Comparison of ENCODE assay signal across 20 cellular contexts in genomic region chr6:37004044-37004984, GRCh38. TPM values are rescaled to one million over a fixed set of nuclear protein-coding genes. Genes with fewer than 3 reads are reported as not detected.
A peak's percentile ranks its signal among the peaks of the same experiment; 100 is the strongest.
DNase-seq lines count a peak whose midpoint lies in the region; ATAC-seq, FAIRE-seq and TF ChIP-seq lines count a peak whose summit lies in the region.
"Had no signal": no experiment of that assay in that cellular context is flagged by ENCODE, and none has a peak within 500 bp of the region (broad histone marks: within the 10 kb centered on the region; RNA-seq: fewer than 3 reads in every experiment).

No MANE protein-coding gene starts in this region.

- WGBS in GM12878 (ENCODE audit: insufficient coverage, insufficient replicate concordance, low lambda C conversion rate, missing lambda C conversion rate), result 1% methylated on average over 11 of the region's 11 CpGs

- peak overlapping the region; percentile 38; the same call in 1 of the 2 replicates for H3K9ac ChIP-seq in GM12878 (ENCODE audit: control insufficient read depth, insufficient read depth, low read length)

- H3K27me3 Mint-ChIP-seq in stimulated activated memory B cell treated with anti-CD40 and anti-IgM and Interleukin-4, amounts not matched to agents 10 μg/mL and 1 μg/mL and 100 μg/mL, for 72 hours, result no peaks in the 10 kb centered on the region
- H3K27me3 Mint-ChIP-seq in activated CD4-positive, alpha-beta memory T cell treated with anti-CD3 and anti-CD28 coated beads, Interleukin-2, amount 10 ng/mL, durations not matched to agents 7 days and 5 days, result no peaks in the 10 kb centered on the region
- H3K27me3 Mint-ChIP-seq: T-cell had no signal

- H3K79me2 ChIP-seq in GM12878 (ENCODE audit: control insufficient read depth, insufficient read depth, low read length), result peaks cover 38% of the 10 kb centered on the region

- peaks cover 11% of the 10 kb centered on the region for H3K4me1 ChIP-seq in left ventricle myocardium inferior
- no peaks in the 10 kb centered on the region for H3K4me1 ChIP-seq in HEK293 (ENCODE audit: control insufficient read depth, insufficient read depth, low read length)
- H3K4me1 ChIP-seq in GM12878 (ENCODE audit: control insufficient read depth, insufficient read depth, low read length), result peaks cover 38% of the 10 kb centered on the region
- H3K4me1 ChIP-seq: pancreas had no signal

- H3K4me2 ChIP-seq in GM12878 (ENCODE audit: control insufficient read depth, insufficient read depth), result peak overlapping the region; percentile 95

- H3K4me1 Mint-ChIP-seq in stimulated activated memory B cell treated with anti-CD40 and anti-IgM and Interleukin-4, amounts not matched to agents 10 μg/mL and 1 μg/mL and 100 μg/mL, for 72 hours, result peaks cover 73% of the 10 kb centered on the region
- H3K4me1 Mint-ChIP-seq in activated CD4-positive, alpha-beta memory T cell treated with anti-CD3 and anti-CD28 coated beads, Interleukin-2, amount 10 ng/mL, durations not matched to agents 7 days and 5 days, result peaks cover 29% of the 10 kb centered on the region

- 0 out of 4 replicates have a peak, but pooled peaks of 1 of the 2 experiments have one; percentile 13 for TF ChIP-seq EP300 in GM12878 (IDR thresholded peaks at IDR 0.05; ENCODE audit: borderline replicate concordance in 1 of 2, control insufficient read depth in 1 of 2, low read depth in 2 of 2, low read length in 2 of 2)

- no peaks in the 10 kb centered on the region for H3K9me3 Mint-ChIP-seq in stimulated activated memory B cell treated with anti-CD40 and anti-IgM and Interleukin-4, amounts not matched to agents 10 μg/mL and 1 μg/mL and 100 μg/mL, for 72 hours
- H3K9me3 Mint-ChIP-seq in activated CD4-positive, alpha-beta memory T cell treated with anti-CD3 and anti-CD28 coated beads, Interleukin-2, amount 10 ng/mL, durations not matched to agents 7 days and 5 days, result no peaks in the 10 kb centered on the region
- H3K9me3 Mint-ChIP-seq: T-cell had no signal

- H3K36me3 Mint-ChIP-seq in stimulated activated memory B cell treated with anti-CD40 and anti-IgM and Interleukin-4, amounts not matched to agents 10 μg/mL and 1 μg/mL and 100 μg/mL, for 72 hours, result peaks cover 12% of the 10 kb centered on the region
- H3K36me3 Mint-ChIP-seq in activated CD4-positive, alpha-beta memory T cell treated with anti-CD3 and anti-CD28 coated beads, Interleukin-2, amount 10 ng/mL, durations not matched to agents 7 days and 5 days (ENCODE audit: low read depth), result no peaks in the 10 kb centered on the region
- H3K36me3 Mint-ChIP-seq: T-cell had no signal

- peak overlapping the region; percentile 94 for H3K27ac Mint-ChIP-seq in stimulated activated memory B cell treated with anti-CD40 and anti-IgM and Interleukin-4, amounts not matched to agents 10 μg/mL and 1 μg/mL and 100 μg/mL, for 72 hours
- H3K27ac Mint-ChIP-seq in activated CD4-positive, alpha-beta memory T cell treated with anti-CD3 and anti-CD28 coated beads, Interleukin-2, amount 10 ng/mL, durations not matched to agents 7 days and 5 days, result no peak overlapping the region
- H3K27ac Mint-ChIP-seq: T-cell had no signal

- TF ChIP-seq CTCF in left ventricle myocardium inferior (IDR thresholded peaks at IDR 0.05; ENCODE audit: borderline replicate concordance) (no peak), HEK293 (tag by site-specific recombination; IDR thresholded peaks at IDR 0.05) (no peak), GM12878 (IDR thresholded peaks at IDR 0.05 in 2 of 3, conservative IDR thresholded peaks at IDR 0.05 in 1 of 3; ENCODE audit: control insufficient read depth in 2 of 3, extremely low read depth in 1 of 3, insufficient read depth in 1 of 3, low read depth in 3 of 3, low read length in 3 of 3) (no peak)

- ATAC-seq in left cardiac atrium (no peak), GM12878 (peak; percentile 64)
- ATAC-seq in stimulated activated memory B cell treated with anti-CD40 and anti-IgM and Interleukin-4, amounts not matched to agents 10 μg/mL and 1 μg/mL and 100 μg/mL, for 72 hours, result peak; percentile 73
- ATAC-seq: pancreas, T-cell had no signal

- FAIRE-seq in GM12878 (lab: Jason Lieb, UNC), result no peak
- FAIRE-seq: pancreas had no signal

- in situ Hi-C loops in GM12878 (cut with MboI), result no loop called here

- H3K36me3 ChIP-seq in left ventricle myocardium inferior (no peaks in the 10 kb centered on the region), HEK293 (ENCODE audit: control insufficient read depth in 2 of 2, insufficient read depth in 1 of 2, low read length in 2 of 2) (no peaks in the 10 kb centered on the region), GM12878 (ENCODE audit: control insufficient read depth in 2 of 2, insufficient read depth in 2 of 2, low read length in 1 of 2) (peaks cover 0 to 7% of the 10 kb centered on the region in 2 experiments; a peak in 2 of 4 replicates)
- H3K36me3 ChIP-seq: pancreas, suprapubic skin had no signal

- TF ChIP-seq RAD21 in GM12878 (IDR thresholded peaks at IDR 0.05; ENCODE audit: insufficient read depth, low read depth, low read length), result peak; percentile 3; the same call in 1 of the 2 replicates

- CTCF ChIA-PET in HEK293 (lab: Yijun Ruan, JAX), result interaction anchor here (0.6 to 3.6 kb wide), 3 partner anchors 14 to 206 kb away, joined by 3 to 31 read pairs (median 4); no protein-coding TSS in a partner anchor
- CTCF ChIA-PET in GM12878 (lab: Yijun Ruan, JAX), result interaction anchor here (1.0 to 7.6 kb wide), 7 partner anchors 13 to 238 kb away, joined by 3 to 109 read pairs (median 3); no protein-coding TSS in a partner anchor
- CTCF ChIA-PET in activated CD4-positive, alpha-beta memory T cell treated with anti-CD3 and anti-CD28 coated beads, Interleukin-2, amount 10 ng/mL, durations not matched to agents 7 days and 5 days (lab: Charles Lee), result no interaction called here

- H3K27ac ChIP-seq in left ventricle myocardium inferior (replicated peaks), result peak overlapping the region; percentile 8
- H3K27ac ChIP-seq in HEK293 (ENCODE audit: extremely low read depth, low read depth, low read length), result no peak overlapping the region
- H3K27ac ChIP-seq in GM12878 (ENCODE audit: control insufficient read depth, insufficient read depth), result peak overlapping the region; percentile 88
- H3K27ac ChIP-seq: pancreas, suprapubic skin had no signal

- TF ChIP-seq POLR2A in GM12878 (IDR thresholded peaks at IDR 0.05; ENCODE audit: low read depth, low read length), result no peak

- H2AFZ ChIP-seq in GM12878 (ENCODE audit: control insufficient read depth, low read depth, low read length), result peak overlapping the region; percentile 69

- H4K20me1 ChIP-seq in GM12878 (ENCODE audit: control insufficient read depth, insufficient read depth), result no peaks in the 10 kb centered on the region

- H3K4me3 ChIP-seq in left ventricle myocardium inferior (no peak overlapping the region), HEK293 (ENCODE audit: low read depth, low read length) (no peak overlapping the region), GM12878 (0 out of 2 replicates have a peak overlapping the region, but pooled peaks have one; percentile 81)
- H3K4me3 ChIP-seq: pancreas, suprapubic skin had no signal

- DNase-seq in left ventricle myocardium inferior, result no peak
- no peak for DNase-seq in left cardiac atrium
- DNase-seq in GM12878 (ENCODE audit: low read depth, low spot score), result no peak
- DNase-seq in NCI-H226, result no peak
- DNase-seq in epidermal melanocyte (ENCODE audit: insufficient read length, low spot score), result no peak
- DNase-seq in activated CD4-positive, alpha-beta memory T cell treated with anti-CD3 and anti-CD28 coated beads, Interleukin-2, amount 10 ng/mL, durations not matched to agents 7 days and 5 days, result no peak
- DNase-seq: activated CD4-positive, CD25-positive, alpha-beta regulatory T cell treated with anti-CD3 and anti-CD28 coated beads, Interleukin-2, amount 50 U/mL, for 72 hours; activated T-cell treated with anti-CD3 and anti-CD28 coated beads, Interleukin-2, amount 50 U/mL, for 48 hours; amniotic stem cell; midbrain; NCI-H1105 treated with DMSO at 0.1 percent for 48 hours; NCI-H446; pancreas; stimulated activated CD4-positive, alpha-beta T cell treated with anti-CD3 and anti-CD28 coated beads, Interleukin-15, amount 100 ng/mL, for 24 hours; T-cell had no signal

- SMC1A ChIA-PET in GM12878 (lab: Charles Lee; ENCODE audit: uncharacterized antibody, unreplicated experiment), result interaction anchor here (1.1 to 4.8 kb wide), 3 partner anchors 14 to 46 kb away, joined by 3 to 58 read pairs (median 4); no protein-coding TSS in a partner anchor

- no TSS peak for BruUV-seq in GM12878 (replicated peaks; lab: Mats Ljungman, UMichigan)

- POLR2A ChIA-PET in HEK293 (lab: Yijun Ruan, JAX) (no interaction called here), GM12878 (lab: Charles Lee) (interaction anchor here (0.6 to 6.0 kb wide), 6 partner anchors 18 to 564 kb away, joined by 3 to 74 read pairs (median 4); partner anchors contain the start of gene MTCH1)
- POLR2A ChIA-PET in activated CD4-positive, alpha-beta memory T cell treated with anti-CD3 and anti-CD28 coated beads, Interleukin-2, amount 10 ng/mL, durations not matched to agents 7 days and 5 days (lab: Charles Lee), result no interaction called here

- intact Hi-C loops in left ventricle myocardium inferior (cut with micrococcal nuclease), result no loop called here
- intact Hi-C loops in left cardiac atrium (cut with DNase I), result no loop called here
- intact Hi-C loops in GM12878 (cut with micrococcal nuclease; ENCODE audit: unreplicated experiment), result no loop called here

- RAD21 ChIA-PET in GM12878 (lab: Charles Lee; ENCODE audit: unreplicated experiment), result interaction anchor here (0.7 to 5.1 kb wide), 4 partner anchors 13 to 238 kb away, joined by 3 to 78 read pairs (median 23); partner anchors contain the start of gene MTCH1

- H3K27me3 ChIP-seq in left ventricle myocardium inferior (ENCODE audit: low read depth), result no peaks in the 10 kb centered on the region
- H3K27me3 ChIP-seq in GM12878 (replicated peaks in 1 of 2; ENCODE audit: control insufficient read depth in 2 of 2, insufficient read depth in 2 of 2, low read length in 1 of 2), result no peaks in the 10 kb centered on the region
- H3K27me3 ChIP-seq: pancreas, suprapubic skin had no signal

- H3K9me3 ChIP-seq in left ventricle myocardium inferior (replicated peaks), result no peaks in the 10 kb centered on the region
- H3K9me3 ChIP-seq in HEK293 (ENCODE audit: control insufficient read depth, insufficient read depth, low read depth, low read length), result no peaks in the 10 kb centered on the region
- no peaks in the 10 kb centered on the region for H3K9me3 ChIP-seq in GM12878 (replicated peaks; ENCODE audit: control insufficient read depth, insufficient read depth, low read length)
- H3K9me3 ChIP-seq: pancreas, suprapubic skin had no signal

- H3K4me3 Mint-ChIP-seq in stimulated activated memory B cell treated with anti-CD40 and anti-IgM and Interleukin-4, amounts not matched to agents 10 μg/mL and 1 μg/mL and 100 μg/mL, for 72 hours, result peak overlapping the region; percentile 61
- H3K4me3 Mint-ChIP-seq in activated CD4-positive, alpha-beta memory T cell treated with anti-CD3 and anti-CD28 coated beads, Interleukin-2, amount 10 ng/mL, durations not matched to agents 7 days and 5 days, result no peak overlapping the region
- H3K4me3 Mint-ChIP-seq: T-cell had no signal

RNA-seq across cellular contexts. Expression of gene FGD2, which starts 1.1 kb away (rescaled TPM):
- total RNA-seq in left ventricle myocardium inferior (6.0 TPM), left cardiac atrium (10 to 100 TPM; 15.1 to 15.5 TPM), GM12878 (2014; rRNA removed) (52.9 and 55.5 TPM in 2 replicates), GM12878 (2014; rRNA removed; fragmentation: Illumina TruSeq; extraction: Trizol) (35.4 and 36.0 TPM in 2 replicates), GM12878 (2021) (63.6 and 70.4 TPM in 2 replicates)
- total RNA-seq in GM12878 (2013; cell fraction: nucleolus; rRNA removed), result 239 and 253 TPM in 2 replicates
- polyA plus RNA-seq in GM12878 (2011; ENCODE audit: low read depth), result 5.6 TPM
- polyA plus RNA-seq in GM12878 (2011; rRNA removed) (21.7 and 36.4 TPM in 2 replicates), GM12878 (2014; fragmentation: Illumina TruSeq; extraction: Trizol) (21.8 and 30.3 TPM in 2 replicates), GM12878 (2014; fragmentation: Nextera tagmentation; extraction: Ambion mirVana) (10 to 100 TPM in 1 of 2 experiments, 1 to 10 TPM in 1; 5.2 to 11.3 TPM), GM12878 (2014; rRNA removed) (83.2 and 88.1 TPM in 2 replicates), GM12878 (2016; fragmentation: Nextera tagmentation; extraction: Ambion mirVana) (10 to 100 TPM; 23.1 to 25.3 TPM)
- polyA plus RNA-seq in GM12878 (2011; cell fraction: cytosol; rRNA removed), result 43.5 and 65.5 TPM in 2 replicates
- polyA plus RNA-seq in GM12878 (2011; cell fraction: nucleus; rRNA removed), result 214 and 250 TPM in 2 replicates
- polyA plus RNA-seq in GM12878 (2012), result 12.4 and 20.6 TPM in 2 replicates
- polyA minus RNA-seq in GM12878 (2011; rRNA and poly(A)+ RNA removed), result 59.2 and 96.7 TPM in 2 replicates
- polyA minus RNA-seq in GM12878 (2011; cell fraction: cytosol; rRNA and poly(A)+ RNA removed), result 22.3 and 22.6 TPM in 2 replicates
- 63.6 and 102 TPM in 2 replicates for polyA minus RNA-seq in GM12878 (2011; cell fraction: nucleus; rRNA and poly(A)+ RNA removed)
- 1 to 10 TPM; 4.7 to 4.9 TPM for total RNA-seq in activated CD4-positive, alpha-beta memory T cell treated with anti-CD3 and anti-CD28 coated beads, Interleukin-2, amount 10 ng/mL, durations not matched to agents 7 days and 5 days
- total RNA-seq: chondrocyte, glomerular endothelial cell had no signal

RNA-seq across cellular contexts. Expression of gene MTCH1, which starts 18.3 kb away (rescaled TPM):
- 162 TPM for total RNA-seq in left ventricle myocardium inferior
- 100 to 1,000 TPM; 178 to 214 TPM for total RNA-seq in left cardiac atrium
- total RNA-seq in GM12878 (2013; cell fraction: nucleolus; rRNA removed), result 205 and 215 TPM in 2 replicates
- 104 and 114 TPM in 2 replicates for total RNA-seq in GM12878 (2014; rRNA removed)
- 64.5 and 65.2 TPM in 2 replicates for total RNA-seq in GM12878 (2014; rRNA removed; fragmentation: Illumina TruSeq; extraction: Trizol)
- total RNA-seq in GM12878 (2021), result 103 and 105 TPM in 2 replicates
- 54.0 TPM for polyA plus RNA-seq in GM12878 (2011; ENCODE audit: low read depth)
- polyA plus RNA-seq in GM12878 (2011; rRNA removed), result 73.1 and 86.9 TPM in 2 replicates
- 99.4 and 108 TPM in 2 replicates for polyA plus RNA-seq in GM12878 (2011; cell fraction: cytosol; rRNA removed)
- 265 TPM in 2 replicates for polyA plus RNA-seq in GM12878 (2011; cell fraction: nucleus; rRNA removed)
- 97.3 and 97.7 TPM in 2 replicates for polyA plus RNA-seq in GM12878 (2012)
- polyA plus RNA-seq in GM12878 (2014; fragmentation: Illumina TruSeq; extraction: Trizol), result 48.5 and 75.3 TPM in 2 replicates
- polyA plus RNA-seq in GM12878 (2014; fragmentation: Nextera tagmentation; extraction: Ambion mirVana), result 10 to 100 TPM in 1 of 2 experiments, 1 to 10 TPM in 1; 7.2 to 17.3 TPM
- polyA plus RNA-seq in GM12878 (2014; rRNA removed), result 80.2 and 83.5 TPM in 2 replicates
- 100 to 1,000 TPM; 108 to 128 TPM for polyA plus RNA-seq in GM12878 (2016; fragmentation: Nextera tagmentation; extraction: Ambion mirVana)
- 140 and 177 TPM in 2 replicates for polyA minus RNA-seq in GM12878 (2011; rRNA and poly(A)+ RNA removed)
- 49.4 and 55.5 TPM in 2 replicates for polyA minus RNA-seq in GM12878 (2011; cell fraction: cytosol; rRNA and poly(A)+ RNA removed)
- polyA minus RNA-seq in GM12878 (2011; cell fraction: nucleus; rRNA and poly(A)+ RNA removed), result 129 and 149 TPM in 2 replicates
- total RNA-seq in activated CD4-positive, alpha-beta memory T cell treated with anti-CD3 and anti-CD28 coated beads, Interleukin-2, amount 10 ng/mL, durations not matched to agents 7 days and 5 days, result 100 to 1,000 TPM; 131 TPM

RNA-seq across cellular contexts. Expression of gene PI16, which starts 49.8 kb away (rescaled TPM):
- total RNA-seq in left ventricle myocardium inferior (25.9 TPM), left cardiac atrium (10 to 100 TPM; 28.2 to 47.0 TPM), GM12878 (2014; rRNA removed) (not detected in 2 replicates), GM12878 (2014; rRNA removed; fragmentation: Illumina TruSeq; extraction: Trizol) (not detected in 2 replicates), GM12878 (2021) (not detected in 2 replicates)
- total RNA-seq in GM12878 (2013; cell fraction: nucleolus; rRNA removed), result not detected in 2 replicates
- polyA plus RNA-seq in GM12878 (2011; ENCODE audit: low read depth), result not detected
- polyA plus RNA-seq in GM12878 (2011; rRNA removed) (not detected in 2 replicates), GM12878 (2014; fragmentation: Illumina TruSeq; extraction: Trizol) (not detected in 2 replicates), GM12878 (2014; fragmentation: Nextera tagmentation; extraction: Ambion mirVana) (under 1 TPM in 1 of 2 experiments, not detected in 1; 0.08 TPM), GM12878 (2014; rRNA removed) (not detected in 2 replicates), GM12878 (2016; fragmentation: Nextera tagmentation; extraction: Ambion mirVana) (under 1 TPM in 1 of 2 experiments, not detected in 1; 0.12 TPM)
- polyA plus RNA-seq in GM12878 (2011; cell fraction: cytosol; rRNA removed), result not detected in 2 replicates
- not detected in 2 replicates for polyA plus RNA-seq in GM12878 (2011; cell fraction: nucleus; rRNA removed)
- not detected in 2 replicates for polyA plus RNA-seq in GM12878 (2012)
- polyA minus RNA-seq in GM12878 (2011; rRNA and poly(A)+ RNA removed), result not detected in 2 replicates
- not detected in 2 replicates for polyA minus RNA-seq in GM12878 (2011; cell fraction: cytosol; rRNA and poly(A)+ RNA removed)
- polyA minus RNA-seq in GM12878 (2011; cell fraction: nucleus; rRNA and poly(A)+ RNA removed), result not detected in 2 replicates
- 1 to 10 TPM; 7.3 to 8.5 TPM for total RNA-seq in activated CD4-positive, alpha-beta memory T cell treated with anti-CD3 and anti-CD28 coated beads, Interleukin-2, amount 10 ng/mL, durations not matched to agents 7 days and 5 days
- total RNA-seq: chondrocyte had no signal

Comparison
In these comparisons a context has a peak if more than half of its experiments do, and no peak if none do; other contexts are left out.
1. ATAC-seq: peak in GM12878 (single experiment) and stimulated activated memory B cell treated with anti-CD40 and anti-IgM and Interleukin-4, amounts not matched to agents 10 μg/mL and 1 μg/mL and 100 μg/mL, for 72 hours (single experiment); none in left cardiac atrium (0 of 2).
2. RNA of gene PI16, which starts 49.8 kb away (total RNA-seq): 28.2 to 47.0 TPM in left cardiac atrium, 25.9 TPM in left ventricle myocardium inferior (single experiment) and 7.3 to 8.5 TPM in activated CD4-positive, alpha-beta memory T cell treated with anti-CD3 and anti-CD28 coated beads, Interleukin-2, amount 10 ng/mL, durations not matched to agents 7 days and 5 days; not detected in GM12878; every median in the first group is over 4 times any median in the second.